ENCODE assay signal across 8 cellular contexts in genomic region chr16:11345040-11345862, GRCh38. TPM values are rescaled to one million over a fixed set of nuclear protein-coding genes. Genes with fewer than 3 reads are reported as not detected.
DNase-seq lines count a peak whose midpoint lies in the region; ATAC-seq and TF ChIP-seq lines count a peak whose summit lies in the region.

RMI2 (plus strand) TSS chr16:11345459; CDS start chr16:11345472, 13 bp downstream.

- peak; percentile 99 to 100 for ATAC-seq in naive thymus-derived CD8-positive, alpha-beta T cell

- TF ChIP-seq CTCF in LNCaP clone FGC (IDR thresholded peaks at IDR 0.05; ENCODE audit: control insufficient read depth, extremely low read depth, insufficient read depth) (no peak), fibroblast of mammary gland (conservative IDR thresholded peaks at IDR 0.05; ENCODE audit: control insufficient read depth, insufficient read depth, low read depth, low read length) (no peak)

- peak within 1 kb of the TSS; percentile 93 for H3K4me3 Mint-ChIP-seq in activated T-helper 1 cell treated with anti-CD3 and anti-CD28 coated beads, Interleukin-12 subunit alpha, Interleukin-12 subunit beta, Interleukin-2, Interleukin-4 antibody, amounts not matched to agents 30 ng/mL and 10 ng/mL and 1 ng/mL, durations not matched to agents 14 hours and 24 hours and 36 hours
- peak within 1 kb of the TSS; percentile 84 to 96 (median 90) for H3K4me3 Mint-ChIP-seq in naive thymus-derived CD8-positive, alpha-beta T cell

- H3K4me3 ChIP-seq in LNCaP clone FGC (ENCODE audit: low read depth, low read length) (peak within 1 kb of the TSS; percentile 55), fibroblast of mammary gland (ENCODE audit: control insufficient read depth, low read depth, low read length) (peak within 1 kb of the TSS; percentile 59)

- intact Hi-C loops in activated T-helper 1 cell treated with anti-CD3 and anti-CD28 coated beads, Interleukin-12 subunit alpha, Interleukin-12 subunit beta, Interleukin-2, Interleukin-4 antibody, amounts not matched to agents 30 ng/mL and 10 ng/mL and 1 ng/mL, durations not matched to agents 14 hours and 24 hours and 36 hours (cut with micrococcal nuclease) = loop anchor here (1.0 kb wide), 6 partner anchors 9 to 401 kb away; partner anchors contain the start of gene CLEC16A

- H3K36me3 Mint-ChIP-seq in activated T-helper 1 cell treated with anti-CD3 and anti-CD28 coated beads, Interleukin-12 subunit alpha, Interleukin-12 subunit beta, Interleukin-2, Interleukin-4 antibody, amounts not matched to agents 30 ng/mL and 10 ng/mL and 1 ng/mL, durations not matched to agents 14 hours and 24 hours and 36 hours (ENCODE audit: low read depth) = peaks cover 16% of the 10 kb centered on the region
- no peaks in the 10 kb centered on the region for H3K36me3 Mint-ChIP-seq in naive thymus-derived CD8-positive, alpha-beta T cell

- peak within 1 kb of the TSS; percentile 83 for H3K27ac Mint-ChIP-seq in activated T-helper 1 cell treated with anti-CD3 and anti-CD28 coated beads, Interleukin-12 subunit alpha, Interleukin-12 subunit beta, Interleukin-2, Interleukin-4 antibody, amounts not matched to agents 30 ng/mL and 10 ng/mL and 1 ng/mL, durations not matched to agents 14 hours and 24 hours and 36 hours
- peak within 1 kb of the TSS; percentile 74 to 97 (median 90) for H3K27ac Mint-ChIP-seq in naive thymus-derived CD8-positive, alpha-beta T cell

- peak; percentile 96 for DNase-seq in EL
- DNase-seq in H4 (ENCODE audit: low spot score) = peak; percentile 96
- DNase-seq in LNCaP clone FGC (ENCODE audit: low read depth) = peak; percentile 83
- DNase-seq in RPMI8226 = peak; percentile 100
- DNase-seq in activated T-helper 1 cell treated with anti-CD3 and anti-CD28 coated beads, Interleukin-12 subunit alpha, Interleukin-12 subunit beta, Interleukin-2, Interleukin-4 antibody, amounts not matched to agents 30 ng/mL and 10 ng/mL and 1 ng/mL, durations not matched to agents 14 hours and 24 hours and 36 hours (ENCODE audit: low spot score) = peak; percentile 97
- peak; percentile 91 for DNase-seq in fibroblast of mammary gland (ENCODE audit: low read depth)
- peak; percentile 90 to 98 (median 95) for DNase-seq in naive thymus-derived CD8-positive, alpha-beta T cell
- peak; percentile 88 to 95 (median 93) for DNase-seq in stimulated activated naive CD4-positive, alpha-beta T cell (lab: John Stamatoyannopoulos, UW)

- H3K27me3 Mint-ChIP-seq in activated T-helper 1 cell treated with anti-CD3 and anti-CD28 coated beads, Interleukin-12 subunit alpha, Interleukin-12 subunit beta, Interleukin-2, Interleukin-4 antibody, amounts not matched to agents 30 ng/mL and 10 ng/mL and 1 ng/mL, durations not matched to agents 14 hours and 24 hours and 36 hours (ENCODE audit: insufficient read depth) = peaks cover 4% of the 10 kb centered on the region
- no peaks in the 10 kb centered on the region for H3K27me3 Mint-ChIP-seq in naive thymus-derived CD8-positive, alpha-beta T cell

- H3K9me3 Mint-ChIP-seq in activated T-helper 1 cell treated with anti-CD3 and anti-CD28 coated beads, Interleukin-12 subunit alpha, Interleukin-12 subunit beta, Interleukin-2, Interleukin-4 antibody, amounts not matched to agents 30 ng/mL and 10 ng/mL and 1 ng/mL, durations not matched to agents 14 hours and 24 hours and 36 hours = no peaks in the 10 kb centered on the region
- H3K9me3 Mint-ChIP-seq in naive thymus-derived CD8-positive, alpha-beta T cell = no peaks in the 10 kb centered on the region

- peaks cover 58% of the 10 kb centered on the region for H3K4me1 Mint-ChIP-seq in activated T-helper 1 cell treated with anti-CD3 and anti-CD28 coated beads, Interleukin-12 subunit alpha, Interleukin-12 subunit beta, Interleukin-2, Interleukin-4 antibody, amounts not matched to agents 30 ng/mL and 10 ng/mL and 1 ng/mL, durations not matched to agents 14 hours and 24 hours and 36 hours (ENCODE audit: low read depth)
- H3K4me1 Mint-ChIP-seq in naive thymus-derived CD8-positive, alpha-beta T cell = peaks cover 8 to 44% (median 20%) of the 10 kb centered on the region in 4 donors

- POLR2A ChIA-PET in naive thymus-derived CD8-positive, alpha-beta T cell (lab: Charles Lee) = interaction anchor here (0.9 to 3.5 kb wide), 4 partner anchors 11 to 90 kb away, joined by 3 to 19 read pairs (median 8); partner anchors contain the start of gene SOCS1

RNA-seq across cellular contexts. Expression of gene RMI2, which starts in this region (rescaled TPM):
- total RNA-seq in H4 (2014; rRNA removed; shearing (Covaris generic)) = 19.9 and 21.8 TPM in 2 replicates
- total RNA-seq in activated T-helper 1 cell treated with anti-CD3 and anti-CD28 coated beads, Interleukin-12 subunit alpha, Interleukin-12 subunit beta, Interleukin-2, Interleukin-4 antibody, amounts not matched to agents 30 ng/mL and 10 ng/mL and 1 ng/mL, durations not matched to agents 14 hours and 24 hours and 36 hours = 49.8 and 55.7 TPM in 2 replicates
- 1 to 10 TPM; 2.4 to 2.8 TPM for total RNA-seq in naive thymus-derived CD8-positive, alpha-beta T cell
- 10 to 100 TPM in 1 of 3 donors, 1 to 10 TPM in 2; 1.3 to 13.5 (median 7.1) TPM for polyA plus RNA-seq in naive thymus-derived CD8-positive, alpha-beta T cell

Comparison
In these comparisons a context has a peak if more than half of its experiments do, and no peak if none do; other contexts are left out.
1. Peak in every context shown above with its lines: DNase-seq, ATAC-seq and H3K4me3 ChIP-seq.